ENCODE assay signal across 11 cellular contexts in genomic region chr1:9573723-9574122, GRCh38. TPM values are rescaled to one million over a fixed set of nuclear protein-coding genes. Genes with fewer than 3 reads are reported as not detected.
DNase-seq lines count a peak whose midpoint lies in the region; ATAC-seq and TF ChIP-seq lines count a peak whose summit lies in the region.
"Had no signal": no experiment of that assay in that cellular context is flagged by ENCODE, and none has a peak within 500 bp of the region (broad histone marks: within the 10 kb centered on the region; RNA-seq: fewer than 3 reads in every experiment).

No MANE protein-coding gene starts in this region.

- ATAC-seq in HG03342 (IDR thresholded peaks at IDR 0.05; ENCODE audit: unreplicated experiment), result no peak
- no peak for ATAC-seq in GM21526 (IDR thresholded peaks at IDR 0.05; ENCODE audit: low FRiP score, unreplicated experiment)
- no peak for ATAC-seq in stimulated activated naive CD8-positive, alpha-beta T cell treated with anti-CD3 and anti-CD28 coated beads, Interleukin-15, Interleukin-2, amounts not matched to agents 100 U/mL and 50 U/mL, for 24 hours

- H3K4me3 ChIP-seq in Peyer's patch (no peak overlapping the region), fibroblast of villous mesenchyme (ENCODE audit: low read depth, low read length) (no peak overlapping the region)
- H3K4me3 ChIP-seq: lung had no signal

- TF ChIP-seq CTCF in Peyer's patch (IDR thresholded peaks at IDR 0.05) (peak in 4 of 6 experiments; percentile 32 to 60 (median 42)), fibroblast of villous mesenchyme (IDR thresholded peaks at IDR 0.05; ENCODE audit: insufficient read depth, low read depth, low read length) (peak; percentile 51)

- H3K36me3 ChIP-seq in Peyer's patch, result peaks cover 0 to 23% (median 0%) of the 10 kb centered on the region in 3 donors

- no peaks in the 10 kb centered on the region for H3K4me1 ChIP-seq in Peyer's patch

- no peak for TF ChIP-seq POLR2A in Peyer's patch (IDR thresholded peaks at IDR 0.05)

- DNase-seq in DMS 273 (lab: John Stamatoyannopoulos, UW; ENCODE audit: unreplicated experiment), result peak; percentile 43
- DNase-seq in DMS 273 treated with DMSO at 0.1 percent for 48 hours (lab: John Stamatoyannopoulos, UW), result no peak
- DNase-seq in Peyer's patch, result no peak
- DNase-seq in fibroblast of villous mesenchyme (ENCODE audit: low read depth), result peak; percentile 43
- DNase-seq in superior temporal gyrus (ENCODE audit: extremely low spot score), result peak; percentile 35
- DNase-seq in stimulated activated naive CD8-positive, alpha-beta T cell treated with anti-CD3 and anti-CD28 coated beads, Interleukin-15, Interleukin-2, amounts not matched to agents 100 U/mL and 50 U/mL, for 24 hours, result no peak
- DNase-seq: 8988T, GOT3 had no signal

- no peaks in the 10 kb centered on the region for H3K9me3 ChIP-seq in Peyer's patch

- H3K27me3 ChIP-seq in Peyer's patch, result no peaks in the 10 kb centered on the region

- H3K27ac ChIP-seq in Peyer's patch, result no peak overlapping the region

RNA-seq across cellular contexts. Expression of gene TMEM201, which starts 15.0 kb away (rescaled TPM):
- total RNA-seq in Peyer's patch (1 to 10 TPM; 3.3 to 9.9 (median 8.7) TPM), fibroblast of villous mesenchyme (6.8 and 6.9 TPM in 2 replicates)

RNA-seq across cellular contexts. Expression of gene SLC25A33, which starts 34.5 kb away (rescaled TPM):
- total RNA-seq in Peyer's patch (1 to 10 TPM; 2.5 to 5.5 (median 2.9) TPM), fibroblast of villous mesenchyme (5.5 and 6.5 TPM in 2 replicates)

Comparison
In these comparisons a context has a peak if more than half of its experiments do, and no peak if none do; other contexts are left out.
1. DNase-seq: peak in DMS 273 (single experiment), fibroblast of villous mesenchyme (single experiment) and superior temporal gyrus (single experiment); none in DMS 273 treated with DMSO at 0.1 percent for 48 hours (single experiment), Peyer's patch (0 of 3) and stimulated activated naive CD8-positive, alpha-beta T cell treated with anti-CD3 and anti-CD28 coated beads, Interleukin-15, Interleukin-2, amounts not matched to agents 100 U/mL and 50 U/mL, for 24 hours (single experiment).